ENCODE assay signal across 9 cellular contexts in the genomic region with DNA sequence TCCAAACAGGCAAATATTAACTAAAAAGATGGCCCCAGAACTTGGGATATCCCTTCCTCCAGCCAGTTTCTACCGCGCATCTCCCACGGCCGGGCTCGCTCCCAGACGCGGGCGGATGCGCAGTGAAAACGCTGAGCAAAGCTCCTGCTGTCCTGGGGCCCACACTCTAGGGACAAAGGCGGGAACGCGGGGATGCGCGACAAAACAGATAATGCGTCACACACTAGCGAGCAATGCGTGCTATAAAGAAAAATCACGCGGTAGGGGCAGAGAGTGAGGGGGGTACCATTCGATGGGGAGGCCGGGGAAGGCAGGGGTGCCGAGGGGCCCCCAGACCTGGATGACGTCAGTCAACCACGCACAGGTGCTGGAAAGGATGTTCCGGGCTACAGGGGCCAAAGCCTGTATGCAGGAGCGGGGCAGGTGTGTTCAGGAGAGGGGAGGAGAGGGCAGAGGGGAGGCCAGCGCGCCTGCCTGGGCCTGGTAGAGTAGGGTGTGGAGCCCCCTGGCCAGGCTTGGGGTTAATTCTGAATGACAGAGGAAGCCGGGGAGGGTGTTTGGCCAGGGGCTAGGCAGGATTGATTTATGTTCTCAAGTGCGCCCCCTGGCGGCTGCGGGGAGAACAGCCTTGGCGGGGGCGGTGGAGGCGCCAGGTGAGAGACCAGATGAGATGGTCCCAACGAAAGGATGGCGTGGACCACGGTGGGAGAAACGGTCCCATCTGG. TPM values are rescaled to one million over a fixed set of nuclear protein-coding genes. Genes with fewer than 3 reads are reported as not detected.
DNase-seq lines count a peak whose midpoint lies in the region; ATAC-seq, FAIRE-seq and TF ChIP-seq lines count a peak whose summit lies in the region.
"Had no signal": no experiment of that assay in that cellular context is flagged by ENCODE, and none has a peak within 500 bp of the region (broad histone marks: within the 10 kb centered on the region; RNA-seq: fewer than 3 reads in every experiment).

No MANE protein-coding gene starts in this region.

- no peaks in the 10 kb centered on the region for H3K9me2 ChIP-seq in SU-DHL-6 (replicated peaks; ENCODE audit: insufficient read depth, low read length)

- intact Hi-C loops in kidney (cut with DNase I): no loop called here

- H3F3A ChIP-seq in SU-DHL-6 (ENCODE audit: insufficient read depth): no peaks in the 10 kb centered on the region

- no peak overlapping the region for H2AFZ ChIP-seq in SU-DHL-6 (ENCODE audit: low read depth, low read length, severe bottlenecking)

- no peak for FAIRE-seq in kidney (lab: Jason Lieb, UNC)

- H4K20me1 ChIP-seq in SU-DHL-6 (ENCODE audit: low read depth, low read length): no peaks in the 10 kb centered on the region

- TF ChIP-seq CTCF in SU-DHL-6 (IDR thresholded peaks at IDR 0.05; ENCODE audit: insufficient read depth, low read length, poor library complexity, severe bottlenecking): peak; percentile 93
- peak; percentile 46 for TF ChIP-seq CTCF in kidney (IDR thresholded peaks at IDR 0.05; ENCODE audit: borderline replicate concordance, extremely low read depth, insufficient read depth)

- no peak overlapping the region for H3K4me3 ChIP-seq in SU-DHL-6 (ENCODE audit: insufficient read depth, low read length, poor library complexity, severe bottlenecking)
- no peak overlapping the region for H3K4me3 ChIP-seq in kidney (ENCODE audit: low read length in 2 of 2)
- H3K4me3 ChIP-seq: SJSA1 had no signal

- H3K9ac ChIP-seq in SU-DHL-6 (ENCODE audit: low read length) (no peak overlapping the region), kidney (ENCODE audit: low read length in 2 of 2) (no peak overlapping the region)

- no peaks in the 10 kb centered on the region for H3K27me3 ChIP-seq in SU-DHL-6 (ENCODE audit: low read length)

- H3K9me3 ChIP-seq in SU-DHL-6 (ENCODE audit: insufficient read depth, low read length): no peaks in the 10 kb centered on the region
- H3K9me3 ChIP-seq in kidney (ENCODE audit: control insufficient read depth in 1 of 2, low read length in 2 of 2): no peaks in the 10 kb centered on the region
- H3K9me3 ChIP-seq: SJSA1 had no signal

- H3K4me1 ChIP-seq in kidney (ENCODE audit: control insufficient read depth in 1 of 2, insufficient read depth in 1 of 2, low read depth in 1 of 2, low read length in 2 of 2): no peaks in the 10 kb centered on the region

- no peak overlapping the region for H3K4me2 ChIP-seq in SU-DHL-6 (ENCODE audit: low read depth, low read length, poor library complexity, severe bottlenecking)

- no peaks in the 10 kb centered on the region for H3K36me3 ChIP-seq in SU-DHL-6 (ENCODE audit: low read length)
- H3K36me3 ChIP-seq in kidney (ENCODE audit: control insufficient read depth in 1 of 2, insufficient read depth in 2 of 2, low read length in 2 of 2): no peaks in the 10 kb centered on the region
- H3K36me3 ChIP-seq: SJSA1 had no signal

- ATAC-seq in HG03442 (IDR thresholded peaks at IDR 0.05; ENCODE audit: unreplicated experiment): no peak
- ATAC-seq in GM21423 (IDR thresholded peaks at IDR 0.05; ENCODE audit: unreplicated experiment): no peak

- DNase-seq in GM19238 (ENCODE audit: insufficient read length, low spot score) (peak; percentile 61), kidney (no peak), RPMI8226 (no peak)
- DNase-seq in activated naive CD8-positive, alpha-beta T cell treated with anti-CD3 and anti-CD28 coated beads, Interleukin-2, amount 50 U/mL, for 16 hours (ENCODE audit: low read depth, low spot score): peak; percentile 31
- peak; percentile 48 for DNase-seq in stimulated activated CD8-positive, alpha-beta memory T cell treated with anti-CD3 and anti-CD28 coated beads, Interleukin-15, amount 100 ng/mL, for 1 hour (ENCODE audit: low read depth)

- H3K79me2 ChIP-seq in SU-DHL-6 (ENCODE audit: insufficient read depth, low read length): no peaks in the 10 kb centered on the region

- H3K27ac ChIP-seq in SU-DHL-6 (ENCODE audit: low read depth, low read length): no peak overlapping the region
- no peak overlapping the region for H3K27ac ChIP-seq in kidney (ENCODE audit: low read depth in 2 of 2, low read length in 2 of 2)
- H3K27ac ChIP-seq: SJSA1 had no signal

RNA-seq across cellular contexts. Expression of a gene that starts 14.9 kb away (rescaled TPM):
- total RNA-seq in kidney: 1,131 TPM
- 308 TPM for polyA plus RNA-seq in kidney (ENCODE audit: insufficient read depth, low read depth, low replicate concordance)

Comparison
In these comparisons a context has a peak if more than half of its experiments do, and no peak if none do; other contexts are left out.
1. DNase-seq: peak in GM19238 (single experiment), activated naive CD8-positive, alpha-beta T cell treated with anti-CD3 and anti-CD28 coated beads, Interleukin-2, amount 50 U/mL, for 16 hours (single experiment) and stimulated activated CD8-positive, alpha-beta memory T cell treated with anti-CD3 and anti-CD28 coated beads, Interleukin-15, amount 100 ng/mL, for 1 hour (single experiment); none in kidney (single experiment) and RPMI8226 (single experiment).